39 cellular contexts compared by ENCODE assay signal in genomic region chr7:16925609-16926008, GRCh38. TPM values are rescaled to one million over a fixed set of nuclear protein-coding genes. Genes with fewer than 3 reads are reported as not detected.
"Had no signal": no experiment of that assay in that cellular context is flagged by ENCODE, and none has a peak within 500 bp of the region (broad histone marks: within the 10 kb centered on the region; RNA-seq: fewer than 3 reads in every experiment).

No MANE protein-coding gene starts in this region.

- H3K4me1 Mint-ChIP-seq: stimulated activated effector memory CD8-positive, alpha-beta T cell treated with anti-CD3 and anti-CD28 coated beads, Interleukin-12 subunit alpha, Interleukin-12 subunit beta, amount 100 ng/mL, for 72 hours had no signal

- H3K27me3 ChIP-seq: adrenal gland, body of pancreas, esophagus squamous epithelium, gastroesophageal sphincter, hepatocyte, neutrophil, ovary, sigmoid colon, upper lobe of left lung, vagina had no signal

- H3K27ac ChIP-seq: adrenal gland, body of pancreas, esophagus squamous epithelium, gastroesophageal sphincter, hepatocyte, neutrophil, ovary, prostate gland, sigmoid colon, thoracic aorta, upper lobe of left lung, vagina had no signal

- H3K9me3 ChIP-seq: adrenal gland, body of pancreas, esophagus squamous epithelium, gastroesophageal sphincter, neutrophil, ovary, prostate gland, sigmoid colon, thoracic aorta, upper lobe of left lung, vagina had no signal

- H3K36me3 ChIP-seq: adrenal gland, esophagus squamous epithelium, gastroesophageal sphincter, neutrophil, ovary, prostate gland, sigmoid colon, thoracic aorta, upper lobe of left lung, vagina had no signal

- DNase-seq: activated B cell treated with CpG ODN at 0.5 μM for 24 hours; activated CD4-positive, alpha-beta T cell treated with anti-CD3 and anti-CD28 coated beads, Interleukin-2, amount 50 U/mL, for 1 hour; activated effector memory CD4-positive, alpha-beta T cell treated with Interleukin-2 at 50 U/mL for 16 hours; activated naive CD4-positive, alpha-beta T cell treated with Interleukin-2 at 50 U/mL for 16 hours; activated T-cell treated with anti-CD3 and anti-CD28 coated beads, Interleukin-2, amount 50 U/mL, for 72 hours; effector CD8-positive, alpha-beta T cell; esophagus squamous epithelium; naive B cell; nephron progenitor cell; ovary; retina; sigmoid colon; stimulated activated CD4-positive, alpha-beta T cell treated with anti-CD3 and anti-CD28 coated beads, Interleukin-4, amount 100 ng/mL, for 24 hours had no signal

- H3K27ac Mint-ChIP-seq: activated B cell treated with CpG ODN at 0.5 μM for 24 hours; activated CD8-positive, alpha-beta memory T cell treated with anti-CD3 and anti-CD28 coated beads, Interleukin-2, amount 10 ng/mL, durations not matched to agents 7 days and 5 days; activated CD8-positive, alpha-beta T cell treated with anti-CD3 and anti-CD28 coated beads, Interleukin-2, amount 10 ng/mL, durations not matched to agents 7 days and 5 days; activated naive CD8-positive, alpha-beta T cell; activated T-cell treated with anti-CD3 and anti-CD28 coated beads, Interleukin-2, amount 50 U/mL, for 72 hours; mesothelial cell of epicardium; naive B cell; nephron progenitor cell; stimulated activated effector memory CD8-positive, alpha-beta T cell treated with anti-CD3 and anti-CD28 coated beads, Interleukin-12 subunit alpha, Interleukin-12 subunit beta, amount 100 ng/mL, for 72 hours; stimulated activated naive CD8-positive, alpha-beta T cell treated with anti-CD3 and anti-CD28 coated beads, Interleukin-15, Interleukin-2, amounts not matched to agents 100 ng/mL and 50 ng/mL, for 24 hours had no signal

- H3K4me3 ChIP-seq: adrenal gland, body of pancreas, esophagus squamous epithelium, gastroesophageal sphincter, hepatocyte, ovary, prostate gland, sigmoid colon, thoracic aorta, upper lobe of left lung, vagina had no signal

- H2AFZ ChIP-seq: hepatocyte had no signal

- H3K4me3 Mint-ChIP-seq: activated B cell treated with CpG ODN at 0.5 μM for 24 hours; activated CD8-positive, alpha-beta memory T cell treated with anti-CD3 and anti-CD28 coated beads, Interleukin-2, amount 10 ng/mL, durations not matched to agents 7 days and 5 days; activated CD8-positive, alpha-beta T cell treated with anti-CD3 and anti-CD28 coated beads, Interleukin-2, amount 10 ng/mL, durations not matched to agents 7 days and 5 days; activated naive CD8-positive, alpha-beta T cell; activated T-cell treated with anti-CD3 and anti-CD28 coated beads, Interleukin-2, amount 50 U/mL, for 72 hours; mesothelial cell of epicardium; nephron progenitor cell; stimulated activated effector memory CD8-positive, alpha-beta T cell treated with anti-CD3 and anti-CD28 coated beads, Interleukin-12 subunit alpha, Interleukin-12 subunit beta, amount 100 ng/mL, for 72 hours; stimulated activated naive CD8-positive, alpha-beta T cell treated with anti-CD3 and anti-CD28 coated beads, Interleukin-15, Interleukin-2, amounts not matched to agents 100 ng/mL and 50 ng/mL, for 24 hours had no signal

- H3K9me3 Mint-ChIP-seq: activated B cell treated with CpG ODN at 0.5 μM for 24 hours; activated T-cell treated with anti-CD3 and anti-CD28 coated beads, Interleukin-2, amount 50 U/mL, for 72 hours; naive B cell; nephron progenitor cell; stimulated activated effector memory CD8-positive, alpha-beta T cell treated with anti-CD3 and anti-CD28 coated beads, Interleukin-12 subunit alpha, Interleukin-12 subunit beta, amount 100 ng/mL, for 72 hours; stimulated activated naive CD8-positive, alpha-beta T cell treated with anti-CD3 and anti-CD28 coated beads, Interleukin-15, Interleukin-2, amounts not matched to agents 100 ng/mL and 50 ng/mL, for 24 hours had no signal

- H3K4me2 ChIP-seq: hepatocyte had no signal

- H3K79me2 ChIP-seq: hepatocyte had no signal

- H3K36me3 Mint-ChIP-seq: mesothelial cell of epicardium; naive B cell; stimulated activated effector memory CD8-positive, alpha-beta T cell treated with anti-CD3 and anti-CD28 coated beads, Interleukin-12 subunit alpha, Interleukin-12 subunit beta, amount 100 ng/mL, for 72 hours had no signal

- H3K27me3 Mint-ChIP-seq: activated CD8-positive, alpha-beta memory T cell treated with anti-CD3 and anti-CD28 coated beads, Interleukin-2, amount 10 ng/mL, durations not matched to agents 7 days and 5 days; activated naive CD8-positive, alpha-beta T cell had no signal

- FAIRE-seq: colon, endometrium, small intestine had no signal

- H3K4me1 ChIP-seq: gastroesophageal sphincter, prostate gland, sigmoid colon, vagina had no signal

- ATAC-seq: body of pancreas; gastroesophageal sphincter; stimulated activated effector memory CD8-positive, alpha-beta T cell treated with anti-CD3 and anti-CD28 coated beads, Interleukin-12 subunit alpha, Interleukin-12 subunit beta, amount 100 ng/mL, for 72 hours had no signal

RNA-seq across cellular contexts. Expression of gene AGR3, which starts 43.8 kb away (rescaled TPM):
- total RNA-seq: activated B cell treated with CpG ODN at 0.5 μM for 24 hours; activated CD8-positive, alpha-beta memory T cell treated with anti-CD3 and anti-CD28 coated beads, Interleukin-2, amount 10 ng/mL, durations not matched to agents 7 days and 5 days; activated CD8-positive, alpha-beta T cell treated with anti-CD3 and anti-CD28 coated beads, Interleukin-2, amount 10 ng/mL, durations not matched to agents 7 days and 5 days; activated T-cell treated with anti-CD3 and anti-CD28 coated beads, Interleukin-2, amount 50 U/mL, for 72 hours; adrenal gland; aorta; dermis blood vessel endothelial cell; left cardiac atrium; liver; mammary epithelial cell; subcutaneous adipose tissue; T-helper 2 cell treated with Interferon-gamma antibody and Interleukin-4, amounts not matched to agents 100 ng/mL and 5 ng/mL, for 36 hours; vagina had no signal
- polyA plus RNA-seq: adrenal gland, keratinocyte, liver, mammary epithelial cell had no signal
